ENCODE assay signal across 20 cellular contexts in the genomic region with DNA sequence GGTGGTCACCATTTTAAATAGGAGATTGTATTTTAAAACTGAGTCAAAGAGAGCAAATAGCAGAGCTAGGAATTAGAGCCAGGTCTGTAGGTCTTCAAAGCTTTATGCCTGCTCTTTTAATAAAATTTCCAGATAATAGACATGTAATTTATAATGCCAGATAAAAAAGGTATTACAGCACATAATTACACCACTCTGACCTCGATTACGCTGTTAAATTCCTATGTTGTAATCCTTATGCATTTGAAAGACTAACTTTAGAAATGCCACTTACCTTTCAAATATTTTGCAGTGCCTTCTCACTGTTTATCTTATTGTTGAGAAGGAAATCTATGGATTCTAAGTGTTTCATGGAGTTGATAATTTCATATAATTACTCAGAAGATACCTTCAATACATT.
DNase-seq lines count a peak whose midpoint lies in the region; ATAC-seq, FAIRE-seq and TF ChIP-seq lines count a peak whose summit lies in the region.
"Had no signal": no experiment of that assay in that cellular context is flagged by ENCODE, and none has a peak within 500 bp of the region (broad histone marks: within the 10 kb centered on the region; RNA-seq: fewer than 3 reads in every experiment).

No MANE protein-coding gene starts in this region.

- no peak for DNase-seq in A549 (ENCODE audit: low read depth in 1 of 2, low spot score in 1 of 2)
- DNase-seq in glutamatergic neuron = no peak
- no peak for DNase-seq in COLO829 (ENCODE audit: low spot score)
- no peak for DNase-seq in NCI-H2171 (lab: John Stamatoyannopoulos, UW)
- no peak for DNase-seq in activated gamma-delta T cell treated with Interleukin-2 at 50 U/mL for 16 hours
- DNase-seq: 8988T; C1 segment of cervical spinal cord; Caco-2; CD4-positive, alpha-beta memory T cell; DMS 273 treated with DMSO at 0.1 percent for 48 hours; DMS79; EL; GF-D8; GM23248; H7; HCEC 1CT had no signal

- 61% methylated on average over 2 of the region's 2 CpGs for WGBS in A549 (ENCODE audit: missing lambda C conversion rate)

- peaks cover 8% of the 10 kb centered on the region; the same call in 2 of the 3 replicates for H3K4me1 ChIP-seq in A549
- H3K4me1 ChIP-seq: Caco-2 had no signal

- peaks cover 13% of the 10 kb centered on the region for H3K36me3 Mint-ChIP-seq in glutamatergic neuron (ENCODE audit: unreplicated experiment)

- no peak for TF ChIP-seq RAD21 in A549 (conservative IDR thresholded peaks at IDR 0.05 in 1 of 2, IDR thresholded peaks at IDR 0.05 in 1 of 2)

- H3K4me1 Mint-ChIP-seq in glutamatergic neuron (ENCODE audit: low read depth, unreplicated experiment) = peaks cover 32% of the 10 kb centered on the region

- ATAC-seq in A549 = no peak

- no peak overlapping the region for H3K4me3 Mint-ChIP-seq in glutamatergic neuron (ENCODE audit: unreplicated experiment)
- H3K4me3 Mint-ChIP-seq: CD4-positive, alpha-beta memory T cell had no signal

- CTCF ChIA-PET in A549 (lab: Yijun Ruan, JAX) = interaction anchor here (1.1 kb wide), 1 partner anchor 43 kb away, joined by 4 read pairs; no protein-coding TSS in a partner anchor

- peak overlapping the region; percentile 24 for H3K27ac Mint-ChIP-seq in glutamatergic neuron (ENCODE audit: unreplicated experiment)
- H3K27ac Mint-ChIP-seq: CD4-positive, alpha-beta memory T cell had no signal

- H3K9me3 ChIP-seq in A549 = no peaks in the 10 kb centered on the region
- H3K9me3 ChIP-seq: Caco-2 had no signal

- no peak overlapping the region for H3K4me3 ChIP-seq in A549
- H3K4me3 ChIP-seq: GM23248 had no signal

- H3K4me2 ChIP-seq in A549 = no peak overlapping the region

- POLR2A ChIA-PET in A549 (lab: Yijun Ruan, JAX) = interaction anchor here (1.4 kb wide), 1 partner anchor 139 kb away, joined by 4 read pairs; a partner anchor contains a TSS

- no peak for TF ChIP-seq POLR2A in A549 (IDR thresholded peaks at IDR 0.05; ENCODE audit: low read length)

- H3K9me3 Mint-ChIP-seq in glutamatergic neuron (ENCODE audit: unreplicated experiment) = peaks cover 5% of the 10 kb centered on the region
- H3K9me3 Mint-ChIP-seq: CD4-positive, alpha-beta memory T cell had no signal

- TF ChIP-seq CTCF in A549 (IDR thresholded peaks at IDR 0.05) = no peak
- TF ChIP-seq CTCF in glutamatergic neuron (IDR thresholded peaks at IDR 0.05; ENCODE audit: partially characterized antibody, unreplicated experiment) = no peak

- no peak for TF ChIP-seq EP300 in A549 (IDR thresholded peaks at IDR 0.05)

- H3K27me3 Mint-ChIP-seq in glutamatergic neuron (ENCODE audit: unreplicated experiment) = no peaks in the 10 kb centered on the region

- H3K27ac ChIP-seq in A549 = no peak overlapping the region
- H3K27ac ChIP-seq: GM23248 had no signal

- FAIRE-seq in A549 (lab: Jason Lieb, UNC) = peak; percentile 23
- FAIRE-seq in G401.6 (lab: Jason Lieb, UNC) = peak; percentile 73
- FAIRE-seq: GM12891, GM18507, H1 had no signal

TF ChIP-seq in A549, 52 proteins besides CTCF, POLR2A, EP300 and RAD21:
- TF ChIP-seq MAZ (IDR thresholded peaks at IDR 0.05; ENCODE audit: borderline replicate concordance, low read depth, low read length) = no peak
